8 cellular contexts compared by ENCODE assay signal in the genomic region with DNA sequence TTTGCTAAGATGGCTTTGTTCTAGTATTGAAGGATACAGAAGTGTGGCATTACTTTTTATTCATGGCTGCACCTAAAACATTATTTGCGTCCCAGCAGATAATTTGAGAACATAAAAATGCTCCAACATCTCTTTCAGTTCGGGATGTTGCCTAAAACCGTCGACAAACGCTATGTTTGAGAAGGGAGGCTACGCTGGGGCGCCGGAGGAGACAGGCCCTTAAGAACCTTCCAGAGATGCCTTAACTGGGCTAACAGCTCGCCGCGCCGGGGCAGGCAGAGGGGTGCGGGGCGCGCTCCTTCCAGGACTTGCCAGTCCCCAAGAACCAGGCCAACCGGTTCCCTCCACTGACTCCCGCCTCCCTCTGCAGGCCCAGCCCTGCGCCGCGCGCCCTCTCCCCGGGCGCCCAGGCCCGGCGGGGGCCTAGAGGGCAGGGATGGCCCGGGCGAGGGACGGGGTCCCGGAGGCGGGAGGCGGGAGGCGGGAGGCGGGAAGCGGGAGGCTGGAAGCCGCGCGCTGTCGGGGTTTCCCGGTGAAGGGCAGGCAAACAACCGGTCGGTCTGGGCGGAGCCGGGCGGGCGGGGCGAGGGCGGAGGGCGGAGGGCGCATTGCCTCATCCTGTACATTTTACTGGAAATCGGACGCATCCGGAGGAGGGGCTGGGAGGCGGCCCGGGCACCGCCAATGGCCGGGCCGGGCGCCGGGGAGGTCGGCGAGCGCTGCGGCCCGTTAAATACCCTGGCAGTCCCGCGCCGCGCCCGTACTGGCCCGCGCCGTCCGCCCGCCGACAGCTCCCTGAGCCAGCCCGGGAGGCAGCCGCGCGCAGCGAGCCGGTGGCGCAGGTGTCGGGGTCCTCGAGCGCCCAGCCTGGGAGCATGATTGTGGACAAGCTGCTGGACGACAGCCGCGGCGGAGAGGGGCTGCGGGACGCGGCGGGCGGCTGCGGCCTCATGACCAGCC. TPM values are rescaled to one million over a fixed set of nuclear protein-coding genes. Genes with fewer than 3 reads are reported as not detected.
DNase-seq lines count a peak whose midpoint lies in the region; ATAC-seq and TF ChIP-seq lines count a peak whose summit lies in the region.

A gene with protein sequence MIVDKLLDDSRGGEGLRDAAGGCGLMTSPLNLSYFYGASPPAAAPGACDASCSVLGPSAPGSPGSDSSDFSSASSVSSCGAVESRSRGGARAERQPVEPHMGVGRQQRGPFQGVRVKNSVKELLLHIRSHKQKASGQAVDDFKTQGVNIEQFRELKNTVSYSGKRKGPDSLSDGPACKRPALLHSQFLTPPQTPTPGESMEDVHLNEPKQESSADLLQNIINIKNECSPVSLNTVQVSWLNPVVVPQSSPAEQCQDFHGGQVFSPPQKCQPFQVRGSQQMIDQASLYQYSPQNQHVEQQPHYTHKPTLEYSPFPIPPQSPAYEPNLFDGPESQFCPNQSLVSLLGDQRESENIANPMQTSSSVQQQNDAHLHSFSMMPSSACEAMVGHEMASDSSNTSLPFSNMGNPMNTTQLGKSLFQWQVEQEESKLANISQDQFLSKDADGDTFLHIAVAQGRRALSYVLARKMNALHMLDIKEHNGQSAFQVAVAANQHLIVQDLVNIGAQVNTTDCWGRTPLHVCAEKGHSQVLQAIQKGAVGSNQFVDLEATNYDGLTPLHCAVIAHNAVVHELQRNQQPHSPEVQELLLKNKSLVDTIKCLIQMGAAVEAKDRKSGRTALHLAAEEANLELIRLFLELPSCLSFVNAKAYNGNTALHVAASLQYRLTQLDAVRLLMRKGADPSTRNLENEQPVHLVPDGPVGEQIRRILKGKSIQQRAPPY (plus strand): TSS at position 761 of the 960 bp plus-strand sequence. CDS start 115 bp downstream, at position 876.

- H3K4me3 ChIP-seq in cardiac muscle cell, result peak within 1 kb of the TSS; percentile 97
- peak within 1 kb of the TSS; percentile 83 for H3K4me3 ChIP-seq in parathyroid adenoma (ENCODE audit: low read depth, low read length)
- peak within 1 kb of the TSS; percentile 95 to 99 for H3K4me3 ChIP-seq in tibial artery

- H3K9me3 ChIP-seq in cardiac muscle cell (ENCODE audit: low read depth), result no peaks in the 10 kb centered on the region
- H3K9me3 ChIP-seq in parathyroid adenoma (ENCODE audit: control insufficient read depth, low read length), result no peaks in the 10 kb centered on the region
- H3K9me3 ChIP-seq in tibial artery, result no peaks in the 10 kb centered on the region

- H3K9ac ChIP-seq in parathyroid adenoma, result peak within 1 kb of the TSS; percentile 50

- POLR2A ChIA-PET in GM10248 (lab: Yijun Ruan, JAX), result interaction anchor here (0.6 to 3.3 kb wide), 49 partner anchors 10 to 376 kb away, joined by 3 to 54 read pairs (median 4); partner anchors contain the start of genes CEP97 and RPL24

- ATAC-seq in HG02588 (IDR thresholded peaks at IDR 0.05; ENCODE audit: unreplicated experiment), result peak; percentile 76

- TF ChIP-seq CTCF in GM10248 (IDR thresholded peaks at IDR 0.05; ENCODE audit: control extremely low read depth, extremely low read depth, low read depth, missing control alignments) (no peak), cardiac muscle cell (IDR thresholded peaks at IDR 0.05; ENCODE audit: low read depth, low read length) (no peak), parathyroid adenoma (IDR thresholded peaks at IDR 0.05) (peak; percentile 18), tibial artery (IDR thresholded peaks at IDR 0.05) (no peak)

- H3K79me2 ChIP-seq in parathyroid adenoma, result peaks cover 4% of the 10 kb centered on the region

- H3K4me1 ChIP-seq in cardiac muscle cell (ENCODE audit: low read depth), result peaks cover 14% of the 10 kb centered on the region
- H3K4me1 ChIP-seq in parathyroid adenoma, result peaks cover 6% of the 10 kb centered on the region
- H3K4me1 ChIP-seq in tibial artery, result peaks cover 0 to 35% (median 23%) of the 10 kb centered on the region in 4 donors

- CTCF ChIA-PET in GM10248 (lab: Yijun Ruan, JAX), result interaction anchor here (0.6 to 2.5 kb wide), 9 partner anchors 10 to 380 kb away, joined by 3 to 7 read pairs (median 4); no protein-coding TSS in a partner anchor

- H3K36me3 ChIP-seq in cardiac muscle cell (peaks cover 22% of the 10 kb centered on the region), parathyroid adenoma (ENCODE audit: control insufficient read depth, insufficient read depth, low read length) (no peaks in the 10 kb centered on the region), tibial artery (peaks cover 25 to 41% (median 25%) of the 10 kb centered on the region in 3 donors)

- peak within 1 kb of the TSS; percentile 93 for H3K27ac ChIP-seq in cardiac muscle cell
- peak within 1 kb of the TSS; percentile 88 for H3K27ac ChIP-seq in parathyroid adenoma
- H3K27ac ChIP-seq in tibial artery, result peak within 1 kb of the TSS; percentile 100

- intact Hi-C loops in tibial artery (cut with DNase I; ENCODE audit: low total_unique reads), result no loop called here

- no peaks in the 10 kb centered on the region for H3K27me3 ChIP-seq in cardiac muscle cell
- no peaks in the 10 kb centered on the region for H3K27me3 ChIP-seq in parathyroid adenoma (ENCODE audit: control insufficient read depth, insufficient read depth, low read length)
- no peaks in the 10 kb centered on the region for H3K27me3 ChIP-seq in tibial artery

- peak within 1 kb of the TSS; percentile 85 for H3K4me2 ChIP-seq in parathyroid adenoma (ENCODE audit: low read length)

- peak within 1 kb of the TSS; percentile 81 for H2AFZ ChIP-seq in parathyroid adenoma

- DNase-seq in GM10248 (ENCODE audit: extremely low spot score), result peak; percentile 95
- peak; percentile 76 for DNase-seq in NCI-H1048 (lab: John Stamatoyannopoulos, UW)
- DNase-seq in SW 1271 (lab: John Stamatoyannopoulos, UW), result peak; percentile 40 to 89
- peak; percentile 81 for DNase-seq in activated naive CD8-positive, alpha-beta T cell treated with anti-CD3 and anti-CD28 coated beads, Interleukin-2, amount 50 U/mL, for 16 hours (ENCODE audit: low read depth, low spot score)
- peak; percentile 95 to 98 for DNase-seq in cardiac muscle cell (ENCODE audit: low read depth in 1 of 2, low spot score in 1 of 2)
- DNase-seq in tibial artery, result peak; percentile 94 to 98

RNA-seq across cellular contexts. Expression of the gene that starts here (rescaled TPM):
- total RNA-seq in cardiac muscle cell, result 75.5 and 86.5 TPM in 2 replicates
- polyA plus RNA-seq in cardiac muscle cell, result 15.4 and 32.6 TPM in 2 replicates

Comparison
In these comparisons a context has a peak if more than half of its experiments do, and no peak if none do; other contexts are left out.
1. Peak in every context shown above with its lines: DNase-seq, ATAC-seq, H3K4me3 ChIP-seq and H3K27ac ChIP-seq.